Comparison of ENCODE assay signal across 26 cellular contexts in the genomic region with DNA sequence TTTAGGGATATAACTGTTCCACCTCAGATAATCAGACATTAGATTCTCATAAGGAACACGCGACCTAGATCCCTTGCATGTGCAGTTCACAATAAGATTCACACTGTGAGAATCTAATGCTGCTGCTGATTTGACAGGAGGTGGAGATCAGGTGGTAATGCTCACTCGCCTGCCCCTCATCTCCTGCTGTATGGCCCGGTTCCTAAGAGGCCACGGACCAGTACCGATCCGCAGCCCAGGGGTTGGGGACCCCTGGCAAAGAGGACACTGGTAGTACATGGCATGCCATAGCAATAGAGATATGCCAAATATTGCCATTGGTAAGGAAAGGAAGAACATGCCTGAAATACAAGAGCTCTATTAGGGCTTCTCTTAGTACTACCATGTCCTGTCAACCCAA.
"Had no signal": no experiment of that assay in that cellular context is flagged by ENCODE, and none has a peak within 500 bp of the region (broad histone marks: within the 10 kb centered on the region; RNA-seq: fewer than 3 reads in every experiment).

No MANE protein-coding gene starts in this region.

- H3K9me3 ChIP-seq: lower lobe of right lung, ovary, testis, thyroid gland, transverse colon had no signal

- H3K4me1 ChIP-seq: testis had no signal

- H3K36me3 ChIP-seq: left lung, lower lobe of right lung, ovary, stomach, thyroid gland, transverse colon, upper lobe of left lung had no signal

- ATAC-seq: left colon; left lung; lower lobe of right lung; naive thymus-derived CD8-positive, alpha-beta T cell; right cardiac atrium; stimulated activated naive B cell treated with anti-CD40 and anti-IgM and Interleukin-4, amounts not matched to agents 10 μg/mL and 1 μg/mL and 100 μg/mL, for 72 hours; stimulated activated naive CD8-positive, alpha-beta T cell treated with anti-CD3 and anti-CD28 coated beads, Interleukin-15, Interleukin-2, amounts not matched to agents 100 U/mL and 50 U/mL, for 24 hours had no signal

- DNase-seq: hippocampal formation; kidney; left colon; left lung; lower lobe of right lung; mammary epithelial cell; mesenchymal stem cell; naive thymus-derived CD8-positive, alpha-beta T cell; occipital lobe; right cardiac atrium; stimulated activated CD4-positive, alpha-beta T cell treated with anti-CD3 and anti-CD28 coated beads, Interleukin-12 subunit alpha, Interleukin-12 subunit beta, amount 100 ng/mL, for 4 hours; stimulated activated CD4-positive, alpha-beta T cell treated with anti-CD3 and anti-CD28 coated beads, Interleukin-15, amount 100 ng/mL, for 24 hours; stimulated activated CD4-positive, alpha-beta T cell treated with anti-CD3 and anti-CD28 coated beads, Interleukin-2, amount 100 ng/mL, for 24 hours; stimulated activated CD4-positive, alpha-beta T cell treated with anti-CD3 and anti-CD28 coated beads, Interleukin-4, amount 100 ng/mL, for 1 hour; stimulated activated naive B cell treated with anti-CD40 and anti-IgM and Interleukin-4, amounts not matched to agents 10 μg/mL and 1 μg/mL and 100 μg/mL, for 72 hours; stimulated activated naive CD8-positive, alpha-beta T cell treated with anti-CD3 and anti-CD28 coated beads, Interleukin-15, Interleukin-2, amounts not matched to agents 100 U/mL and 50 U/mL, for 24 hours; stomach; testis; thyroid gland; transverse colon; upper lobe of left lung had no signal

- H3K27ac Mint-ChIP-seq: naive thymus-derived CD8-positive, alpha-beta T cell; nephron; progenitor cell of endocrine pancreas; stimulated activated naive B cell treated with anti-CD40 and anti-IgM and Interleukin-4, amounts not matched to agents 10 μg/mL and 1 μg/mL and 100 μg/mL, for 72 hours had no signal

- H3K4me3 ChIP-seq: left lung, lower lobe of right lung, ovary, skin epidermis, stomach, testis, thyroid gland, transverse colon, upper lobe of left lung had no signal

- H3K4me3 Mint-ChIP-seq: naive thymus-derived CD8-positive, alpha-beta T cell; nephron; neural crest cell; stimulated activated naive B cell treated with anti-CD40 and anti-IgM and Interleukin-4, amounts not matched to agents 10 μg/mL and 1 μg/mL and 100 μg/mL, for 72 hours had no signal

- H3K27ac ChIP-seq: left lung, lower lobe of right lung, ovary, testis, transverse colon had no signal

- H3K27me3 ChIP-seq: left lung, ovary, stomach, testis, thyroid gland, transverse colon, upper lobe of left lung had no signal
